ENCODE assay signal across 27 cellular contexts in genomic region chr4:42915484-42915883, GRCh38. TPM values are rescaled to one million over a fixed set of nuclear protein-coding genes. Genes with fewer than 3 reads are reported as not detected.
DNase-seq lines count a peak whose midpoint lies in the region; ATAC-seq, FAIRE-seq and TF ChIP-seq lines count a peak whose summit lies in the region.
"Had no signal": no experiment of that assay in that cellular context is flagged by ENCODE, and none has a peak within 500 bp of the region (broad histone marks: within the 10 kb centered on the region; RNA-seq: fewer than 3 reads in every experiment).

No MANE protein-coding gene starts in this region.

- no peak overlapping the region for H3K4ac ChIP-seq in mesenchymal stem cell (ENCODE audit: low read depth in 1 of 2, low read length in 2 of 2)

- FAIRE-seq in HepG2 (lab: Jason Lieb, UNC), result no peak
- FAIRE-seq: endothelial cell of umbilical vein had no signal

- H3K36me3 ChIP-seq in HepG2 (replicated peaks in 1 of 2; ENCODE audit: control insufficient read depth in 1 of 2, insufficient read depth in 2 of 2, low read length in 2 of 2) (no peaks in the 10 kb centered on the region), right lobe of liver (no peaks in the 10 kb centered on the region), mesenchymal stem cell (ENCODE audit: control insufficient read depth in 1 of 2, insufficient read depth in 2 of 2, low read depth in 1 of 2, low read length in 2 of 2) (no peaks in the 10 kb centered on the region)
- no peaks in the 10 kb centered on the region for H3K36me3 ChIP-seq in naive thymus-derived CD4-positive, alpha-beta T cell (ENCODE audit: control insufficient read depth in 2 of 3, insufficient read depth in 3 of 3, low read length in 3 of 3)
- H3K36me3 ChIP-seq: BE2C had no signal

- no peaks in the 10 kb centered on the region for H3K79me1 ChIP-seq in mesenchymal stem cell (replicated peaks; ENCODE audit: low read length, poor library complexity, severe bottlenecking)

- no peak overlapping the region for H3K27ac Mint-ChIP-seq in naive thymus-derived CD4-positive, alpha-beta T cell
- H3K27ac Mint-ChIP-seq: activated B cell treated with CpG ODN at 0.5 μM for 24 hours, memory B cell, type B pancreatic cell had no signal

- DNase-seq in HepG2 (ENCODE audit: low spot score) (no peak), right lobe of liver (no peak), OCI-M1 (lab: John Stamatoyannopoulos, UW) (peak; percentile 61), mesenchymal stem cell (no peak), NCI-H1694 treated with DMSO at 0.1 percent for 48 hours (lab: John Stamatoyannopoulos, UW) (no peak)
- DNase-seq in naive thymus-derived CD4-positive, alpha-beta T cell, result no peak
- DNase-seq: activated B cell treated with CpG ODN at 0.5 μM for 24 hours; activated CD4-positive, alpha-beta T cell treated with anti-CD3 and anti-CD28 coated beads, Interleukin-2, amount 50 U/mL, for 48 hours; activated gamma-delta T cell; BE2C; cerebellar nuclear complex; DMS79; H7; IMR-90; NCI-H1436; NCI-H2171; NCI-H526 treated with DMSO at 0.1 percent for 48 hours; SHP77 treated with DMSO at 0.1 percent for 48 hours had no signal

- no peak for TF ChIP-seq RAD21 in HepG2 (CRISPR knock-in tag; IDR thresholded peaks at IDR 0.05)

- TF ChIP-seq CTCF in HepG2 (CRISPR knock-in tag; IDR thresholded peaks at IDR 0.05), result no peak
- TF ChIP-seq CTCF in right lobe of liver (IDR thresholded peaks at IDR 0.05), result no peak

- no peak overlapping the region for H3K27ac ChIP-seq in HepG2 (ENCODE audit: extremely low read length, insufficient read depth, low read length)
- no peak overlapping the region for H3K27ac ChIP-seq in right lobe of liver
- H3K27ac ChIP-seq in naive thymus-derived CD4-positive, alpha-beta T cell (ENCODE audit: low read depth, low read length), result no peak overlapping the region
- no peak overlapping the region for H3K27ac ChIP-seq in mesenchymal stem cell (ENCODE audit: low read length, poor library complexity, severe bottlenecking)
- H3K27ac ChIP-seq: skin epidermis had no signal

- H3K27me3 ChIP-seq in HepG2 (ENCODE audit: control insufficient read depth in 1 of 2, insufficient read depth in 2 of 2, low read length in 2 of 2), result no peaks in the 10 kb centered on the region
- H3K27me3 ChIP-seq in right lobe of liver, result no peaks in the 10 kb centered on the region
- H3K27me3 ChIP-seq in naive thymus-derived CD4-positive, alpha-beta T cell (ENCODE audit: control insufficient read depth in 2 of 2, insufficient read depth in 2 of 2, low read length in 2 of 2), result no peaks in the 10 kb centered on the region
- no peaks in the 10 kb centered on the region for H3K27me3 ChIP-seq in mesenchymal stem cell (ENCODE audit: control insufficient read depth in 1 of 2, insufficient read depth in 1 of 2, low read length in 2 of 2)
- H3K27me3 ChIP-seq: BE2C had no signal

- H3K4me3 Mint-ChIP-seq in naive thymus-derived CD4-positive, alpha-beta T cell, result no peak overlapping the region
- H3K4me3 Mint-ChIP-seq: activated B cell treated with CpG ODN at 0.5 μM for 24 hours, memory B cell, type B pancreatic cell had no signal

- H4K91ac ChIP-seq in mesenchymal stem cell (ENCODE audit: low read length), result no peak overlapping the region

- H3K4me3 ChIP-seq in HepG2 (replicated peaks in 1 of 3; ENCODE audit: insufficient read depth in 1 of 3, low read depth in 2 of 3, low read length in 3 of 3), result no peak overlapping the region
- no peak overlapping the region for H3K4me3 ChIP-seq in right lobe of liver
- H3K4me3 ChIP-seq in naive thymus-derived CD4-positive, alpha-beta T cell (ENCODE audit: low read length), result no peak overlapping the region
- no peak overlapping the region for H3K4me3 ChIP-seq in mesenchymal stem cell (ENCODE audit: insufficient read depth in 1 of 2, low read depth in 1 of 2, low read length in 2 of 2)
- H3K4me3 ChIP-seq: skin epidermis had no signal

- ATAC-seq in HepG2 (no peak), right lobe of liver (no peak), esophagus mucosa (peak; percentile 58), HG02938 (IDR thresholded peaks at IDR 0.05; ENCODE audit: unreplicated experiment) (no peak)
- no peak for ATAC-seq in naive thymus-derived CD4-positive, alpha-beta T cell

- CTCF ChIA-PET in HepG2 (lab: Yijun Ruan, JAX; ENCODE audit: low intra/inter-chr PET ratio, low total read pairs), result no interaction called here
- CTCF ChIA-PET in naive thymus-derived CD4-positive, alpha-beta T cell (lab: Charles Lee), result no interaction called here

- H3K23ac ChIP-seq in mesenchymal stem cell (ENCODE audit: low read length in 2 of 2), result no peak overlapping the region

- 0% methylated on average over 1 of the region's 1 CpG for WGBS in HepG2 (ENCODE audit: low lambda C conversion rate)
- WGBS in right lobe of liver (ENCODE audit: insufficient coverage, low coverage, low lambda C conversion rate, missing lambda C conversion rate), result 11% methylated on average over 1 of the region's 1 CpG
- WGBS in mesenchymal stem cell, result no CpG with 5 or more reads among the region's 1 CpG

- in situ Hi-C loops in HepG2 (cut with HindIII; ENCODE audit: extremely low pct_ligation_motif_present, low pct_unique_long_range_greater_than_20kb), result no loop called here

- POLR2A ChIA-PET in HepG2 (lab: Yijun Ruan, JAX), result no interaction called here
- POLR2A ChIA-PET in naive thymus-derived CD4-positive, alpha-beta T cell (lab: Charles Lee), result no interaction called here

- no TSS peak for BruUV-seq in HepG2 (replicated peaks; lab: Mats Ljungman, UMichigan)

- H3K9ac ChIP-seq in HepG2 (ENCODE audit: insufficient read depth, low read depth, low read length) (no peak overlapping the region), mesenchymal stem cell (ENCODE audit: low read length) (no peak overlapping the region)

- H4K20me1 ChIP-seq in HepG2 (ENCODE audit: insufficient read depth, low read length), result no peaks in the 10 kb centered on the region

- H2AK5ac ChIP-seq in mesenchymal stem cell (ENCODE audit: low read length, severe bottlenecking), result no peak overlapping the region

- H3K36me3 Mint-ChIP-seq in naive thymus-derived CD4-positive, alpha-beta T cell, result no peaks in the 10 kb centered on the region
- H3K36me3 Mint-ChIP-seq: memory B cell, type B pancreatic cell had no signal

- H3K27me3 Mint-ChIP-seq in naive thymus-derived CD4-positive, alpha-beta T cell, result peaks cover 0 to 14% (median 10%) of the 10 kb centered on the region in 5 donors
- H3K27me3 Mint-ChIP-seq: memory B cell had no signal

- H2BK5ac ChIP-seq in mesenchymal stem cell (ENCODE audit: low read depth, low read length, poor library complexity, severe bottlenecking), result no peak overlapping the region

- H3K4me1 Mint-ChIP-seq in naive thymus-derived CD4-positive, alpha-beta T cell, result no peaks in the 10 kb centered on the region
- H3K4me1 Mint-ChIP-seq: activated B cell treated with CpG ODN at 0.5 μM for 24 hours, memory B cell had no signal

- no peaks in the 10 kb centered on the region for H3K79me2 ChIP-seq in HepG2 (ENCODE audit: insufficient read depth, low read length)

- TF ChIP-seq POLR2A in HepG2 (IDR thresholded peaks at IDR 0.05; ENCODE audit: insufficient read depth in 1 of 2, low read depth in 2 of 2, low read length in 2 of 2) (no peak), right lobe of liver (IDR thresholded peaks at IDR 0.05) (no peak)

- H2BK120ac ChIP-seq in mesenchymal stem cell (ENCODE audit: low read depth, low read length), result no peak overlapping the region

- H3K4me1 ChIP-seq in HepG2 (ENCODE audit: insufficient read depth, low read length) (no peaks in the 10 kb centered on the region), right lobe of liver (no peaks in the 10 kb centered on the region), mesenchymal stem cell (ENCODE audit: control insufficient read depth, insufficient read depth, low read depth, low read length) (no peaks in the 10 kb centered on the region)
- H3K4me1 ChIP-seq in naive thymus-derived CD4-positive, alpha-beta T cell (ENCODE audit: control insufficient read depth in 2 of 2, insufficient read depth in 2 of 2, low read length in 2 of 2), result no peaks in the 10 kb centered on the region

- no peak overlapping the region for H3K18ac ChIP-seq in mesenchymal stem cell (ENCODE audit: low read depth in 1 of 2, low read length in 2 of 2)

- no peak overlapping the region for H2AFZ ChIP-seq in HepG2 (ENCODE audit: low read length)
- no peak overlapping the region for H2AFZ ChIP-seq in mesenchymal stem cell (ENCODE audit: low read depth, low read length)

- H3K4me2 ChIP-seq in HepG2 (ENCODE audit: low read depth, low read length), result no peak overlapping the region
- no peak overlapping the region for H3K4me2 ChIP-seq in mesenchymal stem cell (ENCODE audit: low read length, poor library complexity, severe bottlenecking)

- TF ChIP-seq EP300 in HepG2 (IDR thresholded peaks at IDR 0.05; ENCODE audit: low read depth in 2 of 2, low read length in 2 of 2) (no peak), HepG2 (CRISPR knock-in tag; IDR thresholded peaks at IDR 0.05; ENCODE audit: borderline replicate concordance) (no peak)

- H4K8ac ChIP-seq in mesenchymal stem cell (ENCODE audit: low read length), result no peak overlapping the region

- H3K9me3 ChIP-seq in HepG2 (ENCODE audit: low read length), result peaks cover 17% of the 10 kb centered on the region; the same call in 1 of the 2 replicates
- no peaks in the 10 kb centered on the region for H3K9me3 ChIP-seq in right lobe of liver
- no peaks in the 10 kb centered on the region for H3K9me3 ChIP-seq in naive thymus-derived CD4-positive, alpha-beta T cell (ENCODE audit: control insufficient read depth in 2 of 3, low read length in 3 of 3)
- H3K9me3 ChIP-seq in mesenchymal stem cell (ENCODE audit: control insufficient read depth, low read length), result no peaks in the 10 kb centered on the region
- H3K9me3 ChIP-seq: BE2C had no signal

- intact Hi-C loops in HepG2 (cut with micrococcal nuclease; ENCODE audit: unreplicated experiment), result no loop called here
- intact Hi-C loops in right lobe of liver (cut with DNase I), result no loop called here
- intact Hi-C loops in naive thymus-derived CD4-positive, alpha-beta T cell (cut with micrococcal nuclease), result no loop called here

- peaks cover 0 to 5% (median 0%) of the 10 kb centered on the region in 11 donors for H3K9me3 Mint-ChIP-seq in naive thymus-derived CD4-positive, alpha-beta T cell
- H3K9me3 Mint-ChIP-seq: activated B cell treated with CpG ODN at 0.5 μM for 24 hours, memory B cell, type B pancreatic cell had no signal

- H2BK12ac ChIP-seq in mesenchymal stem cell (ENCODE audit: low read length in 2 of 2), result no peak overlapping the region

- no peak overlapping the region for H2BK15ac ChIP-seq in mesenchymal stem cell (ENCODE audit: low read depth, poor library complexity, severe bottlenecking)

- no peak overlapping the region for H3K14ac ChIP-seq in mesenchymal stem cell (ENCODE audit: low read length in 2 of 2)

RNA-seq across cellular contexts. Expression of gene GRXCR1, which starts 23.0 kb away (rescaled TPM):
- total RNA-seq in HepG2 (2016; rRNA removed; fragmentation: Illumina TruSeq; extraction: Trizol) (not detected in 2 replicates), right lobe of liver (not detected), esophagus mucosa (not detected)
- not detected in 2 replicates for total RNA-seq in HepG2 (2016; cell fraction: cytosol; rRNA removed; fragmentation: Illumina TruSeq; extraction: Trizol; ENCODE audit: low read depth)
- total RNA-seq in HepG2 (2016; cell fraction: insoluble cytoplasmic fraction; rRNA removed; fragmentation: Illumina TruSeq; extraction: Trizol), result not detected in 2 replicates
- not detected in 2 replicates for total RNA-seq in HepG2 (2016; cell fraction: membrane; rRNA removed; fragmentation: Illumina TruSeq; extraction: Trizol)
- total RNA-seq in HepG2 (2016; cell fraction: nucleus; rRNA removed; fragmentation: Illumina TruSeq; extraction: Trizol), result not detected in 2 replicates
- not detected in 2 replicates for polyA plus RNA-seq in HepG2 (2011; rRNA removed)
- polyA plus RNA-seq in HepG2 (2011; cell fraction: cytosol; rRNA removed), result not detected in 2 replicates
- not detected in 2 replicates for polyA plus RNA-seq in HepG2 (2011; cell fraction: nucleus; rRNA removed)
- polyA plus RNA-seq in HepG2 (2012), result not detected in 2 replicates
- not detected in 2 replicates for polyA plus RNA-seq in HepG2 (2016; cell fraction: cytosol; fragmentation: Illumina TruSeq; extraction: Trizol; ENCODE audit: low read depth)
- polyA plus RNA-seq in HepG2 (2016; cell fraction: insoluble cytoplasmic fraction; fragmentation: Illumina TruSeq; extraction: Trizol; ENCODE audit: low read depth), result not detected in 2 replicates
- polyA plus RNA-seq in HepG2 (2016; cell fraction: membrane; fragmentation: Illumina TruSeq; extraction: Trizol; ENCODE audit: low read depth), result not detected in 2 replicates
- not detected in 2 replicates for polyA plus RNA-seq in HepG2 (2016; cell fraction: nucleus; fragmentation: Illumina TruSeq; extraction: Trizol; ENCODE audit: insufficient read depth, low read depth)
- polyA minus RNA-seq in HepG2 (2011; rRNA and poly(A)+ RNA removed; ENCODE audit: low replicate concordance), result not detected in 2 replicates
- polyA minus RNA-seq in HepG2 (2011; cell fraction: cytosol; rRNA and poly(A)+ RNA removed), result not detected in 2 replicates
- not detected in 2 replicates for polyA minus RNA-seq in HepG2 (2011; cell fraction: nucleus; rRNA and poly(A)+ RNA removed)
- not detected for total RNA-seq in naive thymus-derived CD4-positive, alpha-beta T cell
- polyA plus RNA-seq in naive thymus-derived CD4-positive, alpha-beta T cell, result not detected
- polyA plus RNA-seq in mesenchymal stem cell (2013, experiment 1 of 2), result not detected
- polyA plus RNA-seq in mesenchymal stem cell (2013, experiment 2 of 2), result not detected
- total RNA-seq: activated B cell treated with CpG ODN at 0.5 μM for 24 hours, endothelial cell of umbilical vein, H7, IMR-90, M059J, myocyte, pulmonary artery endothelial cell had no signal
- polyA plus RNA-seq: endothelial cell of umbilical vein, IMR-90 had no signal
